1 cellular context compared by ENCODE assay signal in the genomic region with DNA sequence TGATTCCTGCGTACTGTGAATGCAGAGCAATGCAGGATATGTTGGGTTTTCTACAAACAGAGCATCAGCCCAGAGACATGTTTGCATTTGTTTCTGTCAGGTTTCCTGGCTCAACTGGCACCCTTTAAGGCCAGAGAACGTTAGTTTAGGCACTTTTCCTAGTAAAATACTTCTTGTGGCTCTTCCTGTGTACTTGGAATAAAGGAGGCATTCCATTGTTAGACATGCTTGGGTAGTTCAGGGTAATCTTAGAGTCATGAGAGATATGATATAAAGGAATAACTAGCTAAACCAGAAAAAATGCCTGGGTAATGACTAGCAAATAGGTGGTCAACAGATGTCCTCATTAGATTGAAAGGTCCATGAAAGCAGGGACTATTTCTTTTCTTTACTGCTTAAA.
TF ChIP-seq lines count a peak whose summit lies in the region.

No MANE protein-coding gene starts in this region.

TF ChIP-seq in GM23338, 12 proteins besides CTCF, POLR2A, EP300 and RAD21 (continued from another document):
- TF ChIP-seq, protein P1, sequence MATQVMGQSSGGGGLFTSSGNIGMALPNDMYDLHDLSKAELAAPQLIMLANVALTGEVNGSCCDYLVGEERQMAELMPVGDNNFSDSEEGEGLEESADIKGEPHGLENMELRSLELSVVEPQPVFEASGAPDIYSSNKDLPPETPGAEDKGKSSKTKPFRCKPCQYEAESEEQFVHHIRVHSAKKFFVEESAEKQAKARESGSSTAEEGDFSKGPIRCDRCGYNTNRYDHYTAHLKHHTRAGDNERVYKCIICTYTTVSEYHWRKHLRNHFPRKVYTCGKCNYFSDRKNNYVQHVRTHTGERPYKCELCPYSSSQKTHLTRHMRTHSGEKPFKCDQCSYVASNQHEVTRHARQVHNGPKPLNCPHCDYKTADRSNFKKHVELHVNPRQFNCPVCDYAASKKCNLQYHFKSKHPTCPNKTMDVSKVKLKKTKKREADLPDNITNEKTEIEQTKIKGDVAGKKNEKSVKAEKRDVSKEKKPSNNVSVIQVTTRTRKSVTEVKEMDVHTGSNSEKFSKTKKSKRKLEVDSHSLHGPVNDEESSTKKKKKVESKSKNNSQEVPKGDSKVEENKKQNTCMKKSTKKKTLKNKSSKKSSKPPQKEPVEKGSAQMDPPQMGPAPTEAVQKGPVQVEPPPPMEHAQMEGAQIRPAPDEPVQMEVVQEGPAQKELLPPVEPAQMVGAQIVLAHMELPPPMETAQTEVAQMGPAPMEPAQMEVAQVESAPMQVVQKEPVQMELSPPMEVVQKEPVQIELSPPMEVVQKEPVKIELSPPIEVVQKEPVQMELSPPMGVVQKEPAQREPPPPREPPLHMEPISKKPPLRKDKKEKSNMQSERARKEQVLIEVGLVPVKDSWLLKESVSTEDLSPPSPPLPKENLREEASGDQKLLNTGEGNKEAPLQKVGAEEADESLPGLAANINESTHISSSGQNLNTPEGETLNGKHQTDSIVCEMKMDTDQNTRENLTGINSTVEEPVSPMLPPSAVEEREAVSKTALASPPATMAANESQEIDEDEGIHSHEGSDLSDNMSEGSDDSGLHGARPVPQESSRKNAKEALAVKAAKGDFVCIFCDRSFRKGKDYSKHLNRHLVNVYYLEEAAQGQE (IDR thresholded peaks at IDR 0.05; ENCODE audit: unreplicated experiment), result no peak
- no peak for TF ChIP-seq EZH2 (IDR thresholded peaks at IDR 0.05; ENCODE audit: low read depth, unreplicated experiment)
- TF ChIP-seq, protein P2, sequence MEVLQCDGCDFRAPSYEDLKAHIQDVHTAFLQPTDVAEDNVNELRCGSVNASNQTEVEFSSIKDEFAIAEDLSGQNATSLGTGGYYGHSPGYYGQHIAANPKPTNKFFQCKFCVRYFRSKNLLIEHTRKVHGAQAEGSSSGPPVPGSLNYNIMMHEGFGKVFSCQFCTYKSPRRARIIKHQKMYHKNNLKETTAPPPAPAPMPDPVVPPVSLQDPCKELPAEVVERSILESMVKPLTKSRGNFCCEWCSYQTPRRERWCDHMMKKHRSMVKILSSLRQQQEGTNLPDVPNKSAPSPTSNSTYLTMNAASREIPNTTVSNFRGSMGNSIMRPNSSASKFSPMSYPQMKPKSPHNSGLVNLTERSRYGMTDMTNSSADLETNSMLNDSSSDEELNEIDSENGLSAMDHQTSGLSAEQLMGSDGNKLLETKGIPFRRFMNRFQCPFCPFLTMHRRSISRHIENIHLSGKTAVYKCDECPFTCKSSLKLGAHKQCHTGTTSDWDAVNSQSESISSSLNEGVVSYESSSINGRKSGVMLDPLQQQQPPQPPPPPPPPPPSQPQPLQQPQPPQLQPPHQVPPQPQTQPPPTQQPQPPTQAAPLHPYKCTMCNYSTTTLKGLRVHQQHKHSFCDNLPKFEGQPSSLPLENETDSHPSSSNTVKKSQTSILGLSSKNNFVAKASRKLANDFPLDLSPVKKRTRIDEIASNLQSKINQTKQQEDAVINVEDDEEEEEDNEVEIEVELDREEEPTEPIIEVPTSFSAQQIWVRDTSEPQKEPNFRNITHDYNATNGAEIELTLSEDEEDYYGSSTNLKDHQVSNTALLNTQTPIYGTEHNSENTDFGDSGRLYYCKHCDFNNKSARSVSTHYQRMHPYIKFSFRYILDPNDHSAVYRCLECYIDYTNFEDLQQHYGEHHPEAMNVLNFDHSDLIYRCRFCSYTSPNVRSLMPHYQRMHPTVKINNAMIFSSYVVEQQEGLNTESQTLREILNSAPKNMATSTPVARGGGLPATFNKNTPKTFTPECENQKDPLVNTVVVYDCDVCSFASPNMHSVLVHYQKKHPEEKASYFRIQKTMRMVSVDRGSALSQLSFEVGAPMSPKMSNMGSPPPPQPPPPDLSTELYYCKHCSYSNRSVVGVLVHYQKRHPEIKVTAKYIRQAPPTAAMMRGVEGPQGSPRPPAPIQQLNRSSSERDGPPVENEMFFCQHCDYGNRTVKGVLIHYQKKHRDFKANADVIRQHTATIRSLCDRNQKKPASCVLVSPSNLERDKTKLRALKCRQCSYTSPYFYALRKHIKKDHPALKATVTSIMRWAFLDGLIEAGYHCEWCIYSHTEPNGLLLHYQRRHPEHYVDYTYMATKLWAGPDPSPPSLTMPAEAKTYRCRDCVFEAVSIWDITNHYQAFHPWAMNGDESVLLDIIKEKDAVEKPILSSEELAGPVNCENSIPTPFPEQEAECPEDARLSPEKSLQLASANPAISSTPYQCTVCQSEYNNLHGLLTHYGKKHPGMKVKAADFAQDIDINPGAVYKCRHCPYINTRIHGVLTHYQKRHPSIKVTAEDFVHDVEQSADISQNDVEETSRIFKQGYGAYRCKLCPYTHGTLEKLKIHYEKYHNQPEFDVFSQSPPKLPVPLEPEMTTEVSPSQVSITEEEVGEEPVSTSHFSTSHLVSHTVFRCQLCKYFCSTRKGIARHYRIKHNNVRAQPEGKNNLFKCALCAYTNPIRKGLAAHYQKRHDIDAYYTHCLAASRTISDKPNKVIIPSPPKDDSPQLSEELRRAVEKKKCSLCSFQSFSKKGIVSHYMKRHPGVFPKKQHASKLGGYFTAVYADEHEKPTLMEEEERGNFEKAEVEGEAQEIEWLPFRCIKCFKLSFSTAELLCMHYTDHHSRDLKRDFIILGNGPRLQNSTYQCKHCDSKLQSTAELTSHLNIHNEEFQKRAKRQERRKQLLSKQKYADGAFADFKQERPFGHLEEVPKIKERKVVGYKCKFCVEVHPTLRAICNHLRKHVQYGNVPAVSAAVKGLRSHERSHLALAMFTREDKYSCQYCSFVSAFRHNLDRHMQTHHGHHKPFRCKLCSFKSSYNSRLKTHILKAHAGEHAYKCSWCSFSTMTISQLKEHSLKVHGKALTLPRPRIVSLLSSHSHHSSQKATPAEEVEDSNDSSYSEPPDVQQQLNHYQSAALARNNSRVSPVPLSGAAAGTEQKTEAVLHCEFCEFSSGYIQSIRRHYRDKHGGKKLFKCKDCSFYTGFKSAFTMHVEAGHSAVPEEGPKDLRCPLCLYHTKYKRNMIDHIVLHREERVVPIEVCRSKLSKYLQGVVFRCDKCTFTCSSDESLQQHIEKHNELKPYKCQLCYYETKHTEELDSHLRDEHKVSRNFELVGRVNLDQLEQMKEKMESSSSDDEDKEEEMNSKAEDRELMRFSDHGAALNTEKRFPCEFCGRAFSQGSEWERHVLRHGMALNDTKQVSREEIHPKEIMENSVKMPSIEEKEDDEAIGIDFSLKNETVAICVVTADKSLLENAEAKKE (CRISPR knock-in tag; IDR thresholded peaks at IDR 0.05), result no peak
- no peak for TF ChIP-seq CREB1 (CRISPR knock-in tag; IDR thresholded peaks at IDR 0.05; ENCODE audit: low read depth)
- no peak for TF ChIP-seq ZNF114 (CRISPR knock-in tag; IDR thresholded peaks at IDR 0.05)
- TF ChIP-seq ZNF331 (CRISPR knock-in tag; IDR thresholded peaks at IDR 0.05; ENCODE audit: low read depth), result no peak
